In the genomic region with DNA sequence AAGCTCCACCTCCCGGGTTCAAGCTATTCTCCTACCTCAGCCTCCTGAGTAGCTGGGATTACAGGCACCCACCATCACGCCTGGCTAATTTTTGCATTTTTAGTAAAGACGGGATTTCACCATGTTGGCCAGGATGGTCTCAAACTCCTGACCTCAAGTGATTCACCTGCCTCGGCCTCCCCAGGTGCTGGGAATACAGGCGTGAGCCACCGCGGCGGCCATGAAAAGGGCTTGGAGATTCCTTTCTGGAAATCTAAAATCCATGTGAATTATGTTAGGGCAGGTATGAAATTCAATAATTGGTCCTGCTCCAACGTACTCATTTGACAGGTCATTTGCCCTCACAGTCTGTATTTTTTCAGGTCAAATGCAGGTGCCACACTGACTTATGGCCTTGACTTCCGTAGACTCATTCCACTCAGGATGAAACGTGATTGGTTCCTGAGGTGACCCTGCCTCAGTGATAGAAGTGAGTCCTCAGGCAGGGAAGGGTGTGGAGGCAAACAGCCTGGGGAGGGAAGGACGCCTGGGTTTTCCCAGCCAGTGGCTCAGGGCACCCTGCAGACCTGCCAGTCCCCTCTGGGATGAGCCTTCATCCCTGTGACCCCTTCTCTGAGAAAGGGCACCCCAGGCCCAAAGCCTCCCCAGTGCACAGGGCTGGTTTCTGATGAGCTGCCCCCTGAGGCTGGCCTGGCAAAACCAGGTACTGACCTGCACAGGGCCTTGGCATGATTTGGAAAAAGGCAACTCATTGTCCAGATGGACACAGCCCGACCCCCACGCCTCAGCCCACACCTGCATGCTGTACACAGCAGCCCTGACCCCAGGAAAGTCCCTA, we compare ENCODE assay signal across 10 cellular contexts. TPM values are rescaled to one million over a fixed set of nuclear protein-coding genes. Genes with fewer than 3 reads are reported as not detected.
A peak's percentile ranks its signal among the peaks of the same experiment; 100 is the strongest.
DNase-seq lines count a peak whose midpoint lies in the region; ATAC-seq, FAIRE-seq and TF ChIP-seq lines count a peak whose summit lies in the region.
"Had no signal": no experiment of that assay in that cellular context is flagged by ENCODE, and none has a peak within 500 bp of the region (broad histone marks: within the 10 kb centered on the region; RNA-seq: fewer than 3 reads in every experiment).

No MANE protein-coding gene starts in this region.

- H3K27me3 ChIP-seq in gastrocnemius medialis: no peaks in the 10 kb centered on the region

- intact Hi-C loops in kidney (cut with DNase I) (no loop called here), gastrocnemius medialis (cut with DNase I; ENCODE audit: low total_unique reads) (loop anchor here (2.0 kb wide), 1 partner anchor 48 kb away; a partner anchor contains a TSS)

- H3K9ac ChIP-seq in kidney (ENCODE audit: low read length in 2 of 2): peak overlapping the region; percentile 41 to 49

- peaks cover 5% of the 10 kb centered on the region for H3K4me1 Mint-ChIP-seq in T-helper 17 cell

- peak overlapping the region in 1 of 2 donors; percentile 7 for H3K4me3 ChIP-seq in kidney (ENCODE audit: low read length in 2 of 2)
- H3K4me3 ChIP-seq in gastrocnemius medialis: peak overlapping the region in 3 of 4 donors; percentile 47 to 57 (median 53)

- no peaks in the 10 kb centered on the region for H3K36me3 ChIP-seq in kidney (ENCODE audit: control insufficient read depth in 1 of 2, insufficient read depth in 2 of 2, low read length in 2 of 2)
- H3K36me3 ChIP-seq in gastrocnemius medialis: no peaks in the 10 kb centered on the region

- TF ChIP-seq CTCF in C4-2B (conservative IDR thresholded peaks at IDR 0.05) (no peak), kidney (IDR thresholded peaks at IDR 0.05; ENCODE audit: borderline replicate concordance, extremely low read depth, insufficient read depth) (no peak), gastrocnemius medialis (IDR thresholded peaks at IDR 0.05 in 4 of 5, conservative IDR thresholded peaks at IDR 0.05 in 1 of 5) (no peak)

- peaks cover 52 to 55% of the 10 kb centered on the region in 2 donors for H3K4me1 ChIP-seq in kidney (ENCODE audit: control insufficient read depth in 1 of 2, insufficient read depth in 1 of 2, low read depth in 1 of 2, low read length in 2 of 2)
- peaks cover 36 to 39% of the 10 kb centered on the region in 2 donors for H3K4me1 ChIP-seq in gastrocnemius medialis

- no peak for DNase-seq in T-helper 17 cell
- DNase-seq in kidney: no peak
- no peak for DNase-seq in gastrocnemius medialis
- DNase-seq in NCI-H446 (lab: John Stamatoyannopoulos, UW): no peak
- DNase-seq in A172 (ENCODE audit: low spot score): no peak
- no peak for DNase-seq in SIG-M5 (lab: John Stamatoyannopoulos, UW)
- no peak for DNase-seq in activated T-cell treated with anti-CD3 and anti-CD28 coated beads, Interleukin-2, amount 50 U/mL, for 48 hours
- DNase-seq: activated CD4-positive, alpha-beta T cell treated with anti-CD3 and anti-CD28 coated beads for 1 hour had no signal

- H3K9me3 ChIP-seq in T-helper 17 cell (ENCODE audit: control insufficient read depth, low read length, poor library complexity, severe bottlenecking) (no peaks in the 10 kb centered on the region), kidney (ENCODE audit: control insufficient read depth in 1 of 2, low read length in 2 of 2) (no peaks in the 10 kb centered on the region), gastrocnemius medialis (no peaks in the 10 kb centered on the region)

- FAIRE-seq in kidney (lab: Jason Lieb, UNC): no peak

- in situ Hi-C loops in gastrocnemius medialis (cut with MboI; ENCODE audit: low sequenced_read_pairs in 4 of 4): no loop called here

- TF ChIP-seq POLR2A in gastrocnemius medialis (IDR thresholded peaks at IDR 0.05): no peak

- H3K27ac ChIP-seq in C4-2B (peak overlapping the region; percentile 95), kidney (ENCODE audit: low read depth in 2 of 2, low read length in 2 of 2) (peak overlapping the region; percentile 94 to 96), gastrocnemius medialis (peak overlapping the region; percentile 94 to 99 (median 96))

- H3K36me3 Mint-ChIP-seq in T-helper 17 cell (ENCODE audit: low read depth): no peaks in the 10 kb centered on the region

- no peak overlapping the region for H3K4me3 Mint-ChIP-seq in T-helper 17 cell
- H3K4me3 Mint-ChIP-seq: activated naive CD8-positive, alpha-beta T cell treated with anti-CD3 and anti-CD28 coated beads, Interleukin-2, amount 50 U/mL, for 24 hours had no signal

- peak overlapping the region; percentile 47 for H3K27ac Mint-ChIP-seq in T-helper 17 cell
- H3K27ac Mint-ChIP-seq: activated naive CD8-positive, alpha-beta T cell treated with anti-CD3 and anti-CD28 coated beads, Interleukin-2, amount 50 U/mL, for 24 hours had no signal

- no peaks in the 10 kb centered on the region for H3K27me3 Mint-ChIP-seq in T-helper 17 cell
- H3K27me3 Mint-ChIP-seq: activated naive CD8-positive, alpha-beta T cell treated with anti-CD3 and anti-CD28 coated beads, Interleukin-2, amount 50 U/mL, for 24 hours had no signal

- ATAC-seq in T-helper 17 cell (no peak), gastrocnemius medialis (no peak)

RNA-seq across cellular contexts. Expression of a gene that starts 48.7 kb away (rescaled TPM):
- total RNA-seq in T-helper 17 cell (100 to 1,000 TPM; 115 to 117 TPM), kidney (127 TPM), gastrocnemius medialis (100 to 1,000 TPM; 323 to 502 (median 464) TPM)
- 174 TPM for polyA plus RNA-seq in kidney (ENCODE audit: insufficient read depth, low read depth, low replicate concordance)
- total RNA-seq in A172 (2014; rRNA removed; shearing (Covaris generic)): 309 and 344 TPM in 2 replicates
